In genomic region chr9:99103909-99104458, GRCh38 we compare ENCODE assay signal across 9 cellular contexts. TPM values are rescaled to one million over a fixed set of nuclear protein-coding genes. Genes with fewer than 3 reads are reported as not detected.
A peak's percentile ranks its signal among the peaks of the same experiment; 100 is the strongest.
DNase-seq lines count a peak whose midpoint lies in the region; ATAC-seq, FAIRE-seq and TF ChIP-seq lines count a peak whose summit lies in the region.
"Had no signal": no experiment of that assay in that cellular context is flagged by ENCODE, and none has a peak within 500 bp of the region (broad histone marks: within the 10 kb centered on the region; RNA-seq: fewer than 3 reads in every experiment).

No MANE protein-coding gene starts in this region.

- H3K27ac ChIP-seq in K562 (ENCODE audit: extremely low read depth, low read depth, low read length) = peak overlapping the region; percentile 75

- CTCF ChIA-PET in K562 (lab: Yijun Ruan, JAX; ENCODE audit: low intra/inter-chr PET ratio) = interaction anchor here (0.6 to 1.2 kb wide), 2 partner anchors 103 to 265 kb away, joined by 3 to 7 read pairs; no protein-coding TSS in a partner anchor

- peak overlapping the region; percentile 92 for H2AFZ ChIP-seq in K562 (ENCODE audit: low read depth, low read length)

- H3K79me2 ChIP-seq in K562 (ENCODE audit: control insufficient read depth, insufficient read depth, low read length) = peaks cover 37% of the 10 kb centered on the region

- peaks cover 22 to 34% of the 10 kb centered on the region in 2 experiments for H3K4me1 ChIP-seq in K562 (replicated peaks in 1 of 2; ENCODE audit: control insufficient read depth in 2 of 2, insufficient read depth in 2 of 2, low read length in 2 of 2)

- 28% methylated on average over 13 of the region's 14 CpGs for WGBS in K562 (ENCODE audit: insufficient coverage, low coverage, missing lambda C conversion rate)

- TF ChIP-seq RAD21 in K562 (CRISPR knock-in tag; conservative IDR thresholded peaks at IDR 0.05 in 1 of 2, IDR thresholded peaks at IDR 0.05 in 1 of 2) = no peak

- H3K4me2 ChIP-seq in K562 (ENCODE audit: insufficient read depth, low read length) = peak overlapping the region; percentile 90

- no peak for TF ChIP-seq EP300 in K562 (IDR thresholded peaks at IDR 0.05; ENCODE audit: low read length)

- peak overlapping the region; percentile 76 for H3K4me3 ChIP-seq in K562

- no peaks in the 10 kb centered on the region for H3K9me1 ChIP-seq in K562 (ENCODE audit: control insufficient read depth, insufficient read depth, low read length)

- in situ Hi-C loops in K562 (cut with MboI) = no loop called here

- H3K9me3 Mint-ChIP-seq in stimulated activated naive CD8-positive, alpha-beta T cell treated with anti-CD3 and anti-CD28 coated beads, Interleukin-15, amount 100 ng/mL, for 72 hours = peaks cover 0 to 12% of the 10 kb centered on the region in 2 donors

- H3K4me3 Mint-ChIP-seq in stimulated activated naive CD8-positive, alpha-beta T cell treated with anti-CD3 and anti-CD28 coated beads, Interleukin-15, amount 100 ng/mL, for 72 hours = peak overlapping the region; percentile 87 to 93

- TF ChIP-seq POLR2A in K562 (conservative IDR thresholded peaks at IDR 0.05) = no peak

- H3K9ac ChIP-seq in K562 (ENCODE audit: insufficient read depth in 1 of 2, low read depth in 2 of 2, low read length in 2 of 2) = peak overlapping the region; percentile 71 to 95

- H3K27ac Mint-ChIP-seq in stimulated activated naive CD8-positive, alpha-beta T cell treated with anti-CD3 and anti-CD28 coated beads, Interleukin-15, amount 100 ng/mL, for 72 hours = peak overlapping the region; percentile 48 to 97

- no peaks in the 10 kb centered on the region for H4K20me1 ChIP-seq in K562 (replicated peaks; ENCODE audit: control insufficient read depth, insufficient read depth, low read length)

- H3K27me3 ChIP-seq in K562 (ENCODE audit: control insufficient read depth in 2 of 2, insufficient read depth in 2 of 2, low read length in 2 of 2) = no peaks in the 10 kb centered on the region

- no peaks in the 10 kb centered on the region for H3K36me3 ChIP-seq in K562 (ENCODE audit: control insufficient read depth, insufficient read depth, low read length)

- POLR2A ChIA-PET in K562 (lab: Yijun Ruan, JAX) = interaction anchor here (0.6 to 4.5 kb wide), 14 partner anchors 9 to 319 kb away, joined by 3 to 40 read pairs (median 6); no protein-coding TSS in a partner anchor

- H3K4me1 Mint-ChIP-seq in stimulated activated naive CD8-positive, alpha-beta T cell treated with anti-CD3 and anti-CD28 coated beads, Interleukin-15, amount 100 ng/mL, for 72 hours = peaks cover 49% of the 10 kb centered on the region

- no peak for TF ChIP-seq CTCF in K562 (IDR thresholded peaks at IDR 0.05 in 2 of 3, conservative IDR thresholded peaks at IDR 0.05 in 1 of 3; ENCODE audit: insufficient read depth in 2 of 3, low read depth in 1 of 3, low read length in 3 of 3)

- intact Hi-C loops in K562 (cut with micrococcal nuclease) = loop anchor here (2.0 kb wide), 1 partner anchor 33 kb away; no protein-coding TSS in a partner anchor

- H3K27me3 Mint-ChIP-seq in stimulated activated naive CD8-positive, alpha-beta T cell treated with anti-CD3 and anti-CD28 coated beads, Interleukin-15, amount 100 ng/mL, for 72 hours = no peaks in the 10 kb centered on the region

- peak; percentile 7 for DNase-seq in stimulated activated CD4-positive, alpha-beta T cell treated with anti-CD3 and anti-CD28 coated beads, Interleukin-4, amount 100 ng/mL, for 1 hour
- no peak for DNase-seq in stimulated activated CD4-positive, alpha-beta T cell treated with anti-CD3 and anti-CD28 coated beads, Interleukin-12 subunit alpha, Interleukin-12 subunit beta, amount 100 ng/mL, for 4 hours
- DNase-seq in K562 (ENCODE audit: extremely low read depth in 1 of 4, low spot score in 3 of 4) (peak in 2 of 4 experiments; percentile 32 to 37), inferior parietal cortex (ENCODE audit: extremely low spot score) (peak; percentile 46), HK-2 (ENCODE audit: unreplicated experiment) (no peak)
- DNase-seq in stimulated activated naive CD8-positive, alpha-beta T cell treated with anti-CD3 and anti-CD28 coated beads, Interleukin-15, amount 100 ng/mL, for 72 hours = peak in 1 of 2 donors; percentile 17
- no peak for DNase-seq in activated effector memory CD4-positive, alpha-beta T cell treated with anti-CD3 and anti-CD28 coated beads, Interleukin-2, amount 50 U/mL, for 16 hours

- peak; percentile 11 for FAIRE-seq in K562 (lab: Jason Lieb, UNC)
- FAIRE-seq: colon had no signal

- H3K9me3 ChIP-seq in K562 (replicated peaks; ENCODE audit: control insufficient read depth, insufficient read depth, low read depth, low read length) = no peaks in the 10 kb centered on the region

- ATAC-seq in K562 = no peak
- ATAC-seq in stimulated activated naive CD8-positive, alpha-beta T cell treated with anti-CD3 and anti-CD28 coated beads, Interleukin-15, amount 100 ng/mL, for 72 hours = no peak
- no peak for ATAC-seq in GM18502 (IDR thresholded peaks at IDR 0.05; ENCODE audit: poor library complexity, unreplicated experiment)

- BruUV-seq in K562 (replicated peaks; lab: Mats Ljungman, UMichigan) = no TSS peak

TF ChIP-seq in K562, 482 proteins besides CTCF, POLR2A, EP300 and RAD21:
- peak; percentile 31 for TF ChIP-seq CHD4 (IDR thresholded peaks at IDR 0.05; ENCODE audit: insufficient read depth, insufficient replicate concordance, low read depth, low read length, poor library complexity, severe bottlenecking)
- no peak for TF ChIP-seq NFIX (CRISPR knock-in tag; IDR thresholded peaks at IDR 0.05; ENCODE audit: low read depth)
- no peak for TF ChIP-seq CHD1 (IDR thresholded peaks at IDR 0.05; ENCODE audit: low read length)
- TF ChIP-seq ETV6 (IDR thresholded peaks at IDR 0.05; ENCODE audit: borderline replicate concordance in 1 of 2, low read depth in 2 of 2, low read length in 1 of 2) = no peak
- TF ChIP-seq ETV6 (CRISPR knock-in tag; IDR thresholded peaks at IDR 0.05; ENCODE audit: borderline replicate concordance) = no peak
- TF ChIP-seq TAF7 (tag; IDR thresholded peaks at IDR 0.05) = no peak
- TF ChIP-seq NR2C2 (CRISPR knock-in tag; IDR thresholded peaks at IDR 0.05) = no peak
- 0 out of 2 replicates have a peak, but pooled peaks have one; percentile 2 for TF ChIP-seq NR2C2 (tag; IDR thresholded peaks at IDR 0.05)
- 0 out of 3 replicates have a peak, but pooled peaks of 1 of the 2 experiments have one; percentile 0 for TF ChIP-seq CBX3 (IDR thresholded peaks at IDR 0.05; ENCODE audit: borderline replicate concordance in 1 of 2, low read length in 2 of 2)
- no peak for TF ChIP-seq MEIS2 (IDR thresholded peaks at IDR 0.05; ENCODE audit: partially characterized antibody)
- peak; percentile 9; the same call in 1 of the 2 replicates for TF ChIP-seq MTA2 (IDR thresholded peaks at IDR 0.05; ENCODE audit: low read depth)
- TF ChIP-seq ZNF232 (CRISPR knock-in tag; IDR thresholded peaks at IDR 0.05) = no peak
- TF ChIP-seq HOMEZ (CRISPR knock-in tag; IDR thresholded peaks at IDR 0.05) = no peak
- no peak for TF ChIP-seq MYC (IDR thresholded peaks at IDR 0.05; ENCODE audit: low read depth, low read length)
- TF ChIP-seq MYC (CRISPR knock-in tag; IDR thresholded peaks at IDR 0.05; ENCODE audit: borderline replicate concordance, low read depth) = 0 out of 2 replicates have a peak, but pooled peaks have one; percentile 49

RNA-seq across cellular contexts. Expression of gene TGFBR1, which starts 0.9 kb away (rescaled TPM):
- 128 and 138 TPM in 2 replicates for total RNA-seq in K562 (2011; cell fraction: chromatin; rRNA removed; ENCODE audit: low replicate concordance)
- 54.0 and 59.5 TPM in 2 replicates for total RNA-seq in K562 (2011; cell fraction: nucleolus; rRNA removed)
- total RNA-seq in K562 (2011; cell fraction: nucleoplasm; rRNA removed) = 105 and 166 TPM in 2 replicates
- total RNA-seq in K562 (2014; rRNA removed) = 22.0 and 23.8 TPM in 2 replicates
- total RNA-seq in K562 (2014; rRNA removed; fragmentation: Illumina TruSeq; extraction: Trizol) = 43.7 and 52.6 TPM in 2 replicates
- total RNA-seq in K562 (2015; rRNA removed; fragmentation: Illumina TruSeq; extraction: Trizol) = 39.6 and 42.7 TPM in 2 replicates
- 47.1 and 51.9 TPM in 2 replicates for total RNA-seq in K562 (2021)
- polyA plus RNA-seq in K562 (2011; rRNA removed) = 60.6 and 62.4 TPM in 2 replicates
- 26.0 and 33.7 TPM in 2 replicates for polyA plus RNA-seq in K562 (2011; cell fraction: cytosol; rRNA removed)
- polyA plus RNA-seq in K562 (2011; cell fraction: nucleus; rRNA removed) = 34.5 and 36.0 TPM in 2 replicates
- 21.8 and 26.0 TPM in 2 replicates for polyA plus RNA-seq in K562 (2012)
- 21.0 and 22.9 TPM in 2 replicates for polyA plus RNA-seq in K562 (2014; fragmentation: Illumina TruSeq; extraction: Trizol)
- 10 to 100 TPM; 15.9 to 57.6 TPM for polyA plus RNA-seq in K562 (2014; fragmentation: Nextera tagmentation; extraction: Ambion mirVana)
- 14.0 and 15.5 TPM in 2 replicates for polyA plus RNA-seq in K562 (2014; rRNA removed)
- polyA minus RNA-seq in K562 (2011; rRNA and poly(A)+ RNA removed) = 200 and 204 TPM in 2 replicates
- polyA minus RNA-seq in K562 (2011; cell fraction: cytosol; rRNA and poly(A)+ RNA removed) = 71.2 and 76.9 TPM in 2 replicates
- 21.1 and 40.8 TPM in 2 replicates for polyA minus RNA-seq in K562 (2011; cell fraction: nucleus; rRNA and poly(A)+ RNA removed)

Comparison
In these comparisons a context has a peak if more than half of its experiments do, and no peak if none do; other contexts are left out.
1. DNase-seq: peak in stimulated activated CD4-positive, alpha-beta T cell treated with anti-CD3 and anti-CD28 coated beads, Interleukin-4, amount 100 ng/mL, for 1 hour (single experiment) and inferior parietal cortex (single experiment); none in stimulated activated CD4-positive, alpha-beta T cell treated with anti-CD3 and anti-CD28 coated beads, Interleukin-12 subunit alpha, Interleukin-12 subunit beta, amount 100 ng/mL, for 4 hours (single experiment), HK-2 (single experiment) and activated effector memory CD4-positive, alpha-beta T cell treated with anti-CD3 and anti-CD28 coated beads, Interleukin-2, amount 50 U/mL, for 16 hours (single experiment).